11 cellular contexts compared by ENCODE assay signal in the genomic region with DNA sequence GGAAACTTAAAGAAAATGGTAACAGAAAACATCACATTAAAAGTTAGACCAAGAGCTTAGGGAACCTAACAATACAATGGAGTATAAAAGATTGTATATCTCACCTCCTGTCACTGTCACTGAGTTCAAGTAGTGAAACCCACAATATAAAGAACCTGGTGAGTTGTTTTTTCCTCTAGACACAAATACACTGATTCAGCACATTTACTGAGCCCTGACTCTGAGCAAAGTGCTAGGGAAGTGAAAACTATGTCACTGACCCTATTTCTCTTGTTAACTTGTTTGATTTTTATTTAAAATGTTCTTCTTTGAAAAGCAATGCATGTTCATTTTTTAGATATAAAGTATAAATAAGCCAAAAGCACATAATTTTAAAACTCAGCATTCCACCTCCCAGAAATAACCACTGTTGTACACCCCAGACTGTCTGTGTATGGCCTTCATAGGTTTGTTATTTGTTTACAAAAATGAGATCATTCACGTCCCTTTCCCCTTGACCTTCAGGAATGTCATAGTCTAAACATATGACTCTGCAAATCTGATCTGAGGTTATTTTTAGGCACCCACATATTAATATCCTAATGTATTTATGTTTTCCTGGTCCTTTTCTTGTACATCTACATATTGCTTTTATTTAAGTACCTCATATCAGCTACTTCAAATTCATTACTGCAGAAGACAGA.
DNase-seq lines count a peak whose midpoint lies in the region; ATAC-seq, FAIRE-seq and TF ChIP-seq lines count a peak whose summit lies in the region.
"Had no signal": no experiment of that assay in that cellular context is flagged by ENCODE, and none has a peak within 500 bp of the region (broad histone marks: within the 10 kb centered on the region; RNA-seq: fewer than 3 reads in every experiment).

No MANE protein-coding gene starts in this region.

- H3K27me3 ChIP-seq in body of pancreas = no peaks in the 10 kb centered on the region

- intact Hi-C loops in body of pancreas (cut with DNase I) = no loop called here
- intact Hi-C loops in kidney (cut with DNase I) = no loop called here

- TF ChIP-seq CTCF in body of pancreas (IDR thresholded peaks at IDR 0.05) = no peak
- TF ChIP-seq CTCF in glutamatergic neuron (IDR thresholded peaks at IDR 0.05; ENCODE audit: partially characterized antibody, unreplicated experiment) = no peak
- TF ChIP-seq CTCF in kidney (IDR thresholded peaks at IDR 0.05; ENCODE audit: borderline replicate concordance, extremely low read depth, insufficient read depth) = no peak

- H3K4me3 ChIP-seq in body of pancreas (no peak overlapping the region), kidney (ENCODE audit: low read length in 2 of 2) (no peak overlapping the region)
- H3K4me3 ChIP-seq: thoracic aorta had no signal

- no peak overlapping the region for H3K4me3 Mint-ChIP-seq in glutamatergic neuron (ENCODE audit: unreplicated experiment)

- H3K36me3 Mint-ChIP-seq in glutamatergic neuron (ENCODE audit: unreplicated experiment) = no peaks in the 10 kb centered on the region

- H3K9ac ChIP-seq in kidney (ENCODE audit: low read length in 2 of 2) = no peak overlapping the region

- ATAC-seq in GM19438 (IDR thresholded peaks at IDR 0.05; ENCODE audit: low read depth, unreplicated experiment) (peak; percentile 51), HG03095 (IDR thresholded peaks at IDR 0.05; ENCODE audit: unreplicated experiment) (peak; percentile 72), body of pancreas (peak; percentile 50)

- H3K9me3 Mint-ChIP-seq in glutamatergic neuron (ENCODE audit: unreplicated experiment) = no peaks in the 10 kb centered on the region

- H3K27ac ChIP-seq in body of pancreas (peak overlapping the region in 2 of 4 donors; percentile 28 to 31), kidney (ENCODE audit: low read depth in 2 of 2, low read length in 2 of 2) (peak overlapping the region in 1 of 2 donors; percentile 41)
- H3K27ac ChIP-seq: thoracic aorta had no signal

- H3K4me1 ChIP-seq in body of pancreas = peaks cover 6% of the 10 kb centered on the region
- H3K4me1 ChIP-seq in kidney (ENCODE audit: control insufficient read depth in 1 of 2, insufficient read depth in 1 of 2, low read depth in 1 of 2, low read length in 2 of 2) = peaks cover 10 to 19% of the 10 kb centered on the region in 2 donors

- no peak overlapping the region for H3K27ac Mint-ChIP-seq in glutamatergic neuron (ENCODE audit: unreplicated experiment)

- H3K27me3 Mint-ChIP-seq in glutamatergic neuron (ENCODE audit: unreplicated experiment) = no peaks in the 10 kb centered on the region

- WGBS in body of pancreas, 2 donors = 0 to 5% methylated on average over 1 of the region's 1 CpG

- H3K9me3 ChIP-seq in body of pancreas (no peaks in the 10 kb centered on the region), kidney (ENCODE audit: control insufficient read depth in 1 of 2, low read length in 2 of 2) (no peaks in the 10 kb centered on the region)
- H3K9me3 ChIP-seq: thoracic aorta had no signal

- H3K36me3 ChIP-seq in body of pancreas (replicated peaks in 1 of 2; ENCODE audit: insufficient read depth in 1 of 2, low read depth in 2 of 2) = no peaks in the 10 kb centered on the region
- no peaks in the 10 kb centered on the region for H3K36me3 ChIP-seq in kidney (ENCODE audit: control insufficient read depth in 1 of 2, insufficient read depth in 2 of 2, low read length in 2 of 2)
- H3K36me3 ChIP-seq: thoracic aorta had no signal

- TF ChIP-seq POLR2A in GM12892 (IDR thresholded peaks at IDR 0.05; ENCODE audit: low read depth, low read length) (no peak), body of pancreas (IDR thresholded peaks at IDR 0.05) (no peak)

- DNase-seq in GM12892 (ENCODE audit: insufficient read length) = no peak
- DNase-seq in body of pancreas = no peak
- DNase-seq in glutamatergic neuron = no peak
- DNase-seq in dedifferentiated amniotic fluid mesenchymal stem cell (ENCODE audit: extremely low spot score) = no peak
- no peak for DNase-seq in activated effector memory CD4-positive, alpha-beta T cell treated with anti-CD3 and anti-CD28 coated beads, Interleukin-2, amount 50 U/mL, for 16 hours
- DNase-seq in kidney = no peak
- DNase-seq: stimulated activated CD4-positive, alpha-beta T cell treated with anti-CD3 and anti-CD28 coated beads, Interleukin-12 subunit alpha, Interleukin-12 subunit beta, amount 100 ng/mL, for 4 hours had no signal

- peak; percentile 53 for FAIRE-seq in GM12892 (lab: Jason Lieb, UNC)
- no peak for FAIRE-seq in kidney (lab: Jason Lieb, UNC)
- FAIRE-seq: TTC549 had no signal

- no peaks in the 10 kb centered on the region for H3K4me1 Mint-ChIP-seq in glutamatergic neuron (ENCODE audit: low read depth, unreplicated experiment)
